In genomic region chr2:121554998-121555397, GRCh38 we compare ENCODE assay signal across 25 cellular contexts. TPM values are rescaled to one million over a fixed set of nuclear protein-coding genes. Genes with fewer than 3 reads are reported as not detected.
DNase-seq lines count a peak whose midpoint lies in the region; ATAC-seq and TF ChIP-seq lines count a peak whose summit lies in the region.
"Had no signal": no experiment of that assay in that cellular context is flagged by ENCODE, and none has a peak within 500 bp of the region (broad histone marks: within the 10 kb centered on the region; RNA-seq: fewer than 3 reads in every experiment).

No MANE protein-coding gene starts in this region.

- POLR2A ChIA-PET in naive thymus-derived CD4-positive, alpha-beta T cell (lab: Charles Lee) = no interaction called here
- POLR2A ChIA-PET in CD4-positive, alpha-beta T cell (lab: Charles Lee) = no interaction called here

- no peak for DNase-seq in activated naive CD8-positive, alpha-beta T cell treated with anti-CD3 and anti-CD28 coated beads for 36 hours
- DNase-seq in NCI-H2227 treated with DMSO at 0.1 percent for 48 hours (lab: John Stamatoyannopoulos, UW) (peak; percentile 19), right cardiac atrium (no peak), thyroid gland (peak; percentile 70 to 72), left lung (no peak)
- no peak for DNase-seq in naive thymus-derived CD4-positive, alpha-beta T cell
- no peak for DNase-seq in CD4-positive, alpha-beta T cell
- DNase-seq: 8988T; activated CD4-positive, CD25-positive, alpha-beta regulatory T cell; activated CD8-positive, alpha-beta T cell treated with anti-CD3 and anti-CD28 coated beads, Interleukin-2, amount 10 ng/mL, durations not matched to agents 7 days and 5 days; activated T-cell treated with anti-CD3 and anti-CD28 coated beads, Interleukin-2, amount 50 U/mL, for 72 hours; dermis blood vessel endothelial cell; DMS79; foreskin fibroblast; NCI-H2029; NCI-H526 treated with DMSO at 0.1 percent for 48 hours; OCI-M1; stimulated activated CD4-positive, alpha-beta T cell treated with anti-CD3 and anti-CD28 coated beads, Interleukin-4, amount 100 ng/mL, for 4 hours had no signal

- no peaks in the 10 kb centered on the region for H3K36me3 ChIP-seq in thyroid gland
- H3K36me3 ChIP-seq in naive thymus-derived CD4-positive, alpha-beta T cell (ENCODE audit: control insufficient read depth in 2 of 3, insufficient read depth in 3 of 3, low read length in 3 of 3) = no peaks in the 10 kb centered on the region
- no peaks in the 10 kb centered on the region for H3K36me3 ChIP-seq in left lung

- H3K4me3 ChIP-seq in right cardiac atrium (ENCODE audit: low read length) (no peak overlapping the region), thyroid gland (replicated peaks in 1 of 3) (no peak overlapping the region), left lung (no peak overlapping the region)
- H3K4me3 ChIP-seq in naive thymus-derived CD4-positive, alpha-beta T cell (ENCODE audit: low read length) = no peak overlapping the region
- H3K4me3 ChIP-seq: smooth muscle cell had no signal

- no peaks in the 10 kb centered on the region for H3K27me3 ChIP-seq in right cardiac atrium (ENCODE audit: control insufficient read depth, insufficient read depth)
- H3K27me3 ChIP-seq in thyroid gland = no peaks in the 10 kb centered on the region
- no peaks in the 10 kb centered on the region for H3K27me3 ChIP-seq in naive thymus-derived CD4-positive, alpha-beta T cell (ENCODE audit: control insufficient read depth in 2 of 2, insufficient read depth in 2 of 2, low read length in 2 of 2)
- no peaks in the 10 kb centered on the region for H3K27me3 ChIP-seq in CD4-positive, alpha-beta T cell (ENCODE audit: control insufficient read depth, insufficient read depth, low read length)
- H3K27me3 ChIP-seq in left lung = no peaks in the 10 kb centered on the region

- TF ChIP-seq POLR2A in thyroid gland (IDR thresholded peaks at IDR 0.05) = no peak

- CTCF ChIA-PET in naive thymus-derived CD4-positive, alpha-beta T cell (lab: Charles Lee) = no interaction called here
- CTCF ChIA-PET in CD4-positive, alpha-beta T cell (lab: Charles Lee) = no interaction called here

- H3K4me3 Mint-ChIP-seq in activated naive CD8-positive, alpha-beta T cell = no peak overlapping the region
- H3K4me3 Mint-ChIP-seq in activated naive CD8-positive, alpha-beta T cell treated with anti-CD3 and anti-CD28 coated beads for 36 hours = no peak overlapping the region
- peak overlapping the region in 1 of 10 donors; percentile 3 for H3K4me3 Mint-ChIP-seq in naive thymus-derived CD4-positive, alpha-beta T cell
- H3K4me3 Mint-ChIP-seq in CD4-positive, alpha-beta T cell = no peak overlapping the region
- H3K4me3 Mint-ChIP-seq: activated CD8-positive, alpha-beta T cell treated with anti-CD3 and anti-CD28 coated beads, Interleukin-2, amount 10 ng/mL, durations not matched to agents 7 days and 5 days; activated T-cell treated with anti-CD3 and anti-CD28 coated beads, Interleukin-2, amount 50 U/mL, for 72 hours; CD14-positive monocyte had no signal

- TF ChIP-seq CTCF in thyroid gland (IDR thresholded peaks at IDR 0.05) = no peak
- TF ChIP-seq CTCF in CD4-positive, alpha-beta T cell (IDR thresholded peaks at IDR 0.05) = no peak
- no peak for TF ChIP-seq CTCF in left lung (IDR thresholded peaks at IDR 0.05)

- ATAC-seq in right cardiac atrium (peak; percentile 41 to 59), left lung (no peak)
- no peak for ATAC-seq in naive thymus-derived CD4-positive, alpha-beta T cell
- no peak for ATAC-seq in CD4-positive, alpha-beta T cell (ENCODE audit: poor library complexity)
- ATAC-seq: activated CD8-positive, alpha-beta T cell treated with anti-CD3 and anti-CD28 coated beads, Interleukin-2, amount 10 ng/mL, durations not matched to agents 7 days and 5 days; activated T-cell treated with anti-CD3 and anti-CD28 coated beads, Interleukin-2, amount 50 U/mL, for 72 hours had no signal

- peak overlapping the region; percentile 74 for H3K27ac Mint-ChIP-seq in activated naive CD8-positive, alpha-beta T cell
- H3K27ac Mint-ChIP-seq in activated naive CD8-positive, alpha-beta T cell treated with anti-CD3 and anti-CD28 coated beads for 36 hours = no peak overlapping the region
- peak overlapping the region in 4 of 9 donors; percentile 8 to 46 (median 28) for H3K27ac Mint-ChIP-seq in naive thymus-derived CD4-positive, alpha-beta T cell
- no peak overlapping the region for H3K27ac Mint-ChIP-seq in CD4-positive, alpha-beta T cell
- H3K27ac Mint-ChIP-seq: activated CD8-positive, alpha-beta T cell treated with anti-CD3 and anti-CD28 coated beads, Interleukin-2, amount 10 ng/mL, durations not matched to agents 7 days and 5 days; activated T-cell treated with anti-CD3 and anti-CD28 coated beads, Interleukin-2, amount 50 U/mL, for 72 hours had no signal

- H3K9me3 ChIP-seq in right cardiac atrium (ENCODE audit: control insufficient read depth, low read length) (no peaks in the 10 kb centered on the region), thyroid gland (no peaks in the 10 kb centered on the region), left lung (no peaks in the 10 kb centered on the region)
- H3K9me3 ChIP-seq in naive thymus-derived CD4-positive, alpha-beta T cell (ENCODE audit: control insufficient read depth in 2 of 3, low read length in 3 of 3) = no peaks in the 10 kb centered on the region
- H3K9me3 ChIP-seq in CD4-positive, alpha-beta T cell (ENCODE audit: control insufficient read depth, low read length) = no peaks in the 10 kb centered on the region

- H3K4me1 ChIP-seq in right cardiac atrium (ENCODE audit: control insufficient read depth, insufficient read depth, low read length) (peaks cover 2% of the 10 kb centered on the region), thyroid gland (peaks cover 0 to 14% of the 10 kb centered on the region in 2 donors), left lung (no peaks in the 10 kb centered on the region)
- no peaks in the 10 kb centered on the region for H3K4me1 ChIP-seq in naive thymus-derived CD4-positive, alpha-beta T cell (ENCODE audit: control insufficient read depth in 2 of 2, insufficient read depth in 2 of 2, low read length in 2 of 2)

- H3K27ac ChIP-seq in right cardiac atrium (ENCODE audit: low read length) (no peak overlapping the region), thyroid gland (no peak overlapping the region), left lung (no peak overlapping the region)
- no peak overlapping the region for H3K27ac ChIP-seq in naive thymus-derived CD4-positive, alpha-beta T cell (ENCODE audit: low read depth, low read length)
- no peak overlapping the region for H3K27ac ChIP-seq in CD4-positive, alpha-beta T cell (ENCODE audit: low read depth, low read length)
- H3K27ac ChIP-seq: parathyroid adenoma had no signal

- no peaks in the 10 kb centered on the region for H3K27me3 Mint-ChIP-seq in activated naive CD8-positive, alpha-beta T cell
- no peaks in the 10 kb centered on the region for H3K27me3 Mint-ChIP-seq in activated naive CD8-positive, alpha-beta T cell treated with anti-CD3 and anti-CD28 coated beads for 36 hours
- no peaks in the 10 kb centered on the region for H3K27me3 Mint-ChIP-seq in naive thymus-derived CD4-positive, alpha-beta T cell
- no peaks in the 10 kb centered on the region for H3K27me3 Mint-ChIP-seq in CD4-positive, alpha-beta T cell

- WGBS in right cardiac atrium = 77% methylated on average over 7 of the region's 7 CpGs
- 46 to 63% methylated on average over 7 of the region's 7 CpGs for WGBS in thyroid gland, 2 donors

- H3K4me1 Mint-ChIP-seq in activated naive CD8-positive, alpha-beta T cell (ENCODE audit: low read depth) = peaks cover 53% of the 10 kb centered on the region
- peaks cover 39% of the 10 kb centered on the region for H3K4me1 Mint-ChIP-seq in activated naive CD8-positive, alpha-beta T cell treated with anti-CD3 and anti-CD28 coated beads for 36 hours
- H3K4me1 Mint-ChIP-seq in naive thymus-derived CD4-positive, alpha-beta T cell = peaks cover 27 to 66% (median 57%) of the 10 kb centered on the region in 7 donors
- H3K4me1 Mint-ChIP-seq in CD4-positive, alpha-beta T cell (ENCODE audit: low read depth) = peaks cover 58% of the 10 kb centered on the region

- intact Hi-C loops in right cardiac atrium (cut with DNase I) (no loop called here), thyroid gland (cut with DNase I) (no loop called here), left lung (cut with DNase I) (no loop called here)
- intact Hi-C loops in naive thymus-derived CD4-positive, alpha-beta T cell (cut with micrococcal nuclease) = no loop called here
- intact Hi-C loops in CD4-positive, alpha-beta T cell (cut with DNase I, micrococcal nuclease) = no loop called here

- peaks cover 3% of the 10 kb centered on the region for H3K9me3 Mint-ChIP-seq in activated naive CD8-positive, alpha-beta T cell (ENCODE audit: low read depth)
- H3K9me3 Mint-ChIP-seq in activated naive CD8-positive, alpha-beta T cell treated with anti-CD3 and anti-CD28 coated beads for 36 hours = peaks cover 19% of the 10 kb centered on the region
- H3K9me3 Mint-ChIP-seq in naive thymus-derived CD4-positive, alpha-beta T cell = peaks cover 0 to 19% (median 2%) of the 10 kb centered on the region in 11 donors
- H3K9me3 Mint-ChIP-seq in CD4-positive, alpha-beta T cell = no peaks in the 10 kb centered on the region

- H3K36me3 Mint-ChIP-seq in activated naive CD8-positive, alpha-beta T cell = peaks cover 9% of the 10 kb centered on the region
- peaks cover 21% of the 10 kb centered on the region for H3K36me3 Mint-ChIP-seq in activated naive CD8-positive, alpha-beta T cell treated with anti-CD3 and anti-CD28 coated beads for 36 hours
- peaks cover 8 to 26% (median 25%) of the 10 kb centered on the region in 5 donors for H3K36me3 Mint-ChIP-seq in naive thymus-derived CD4-positive, alpha-beta T cell
- peaks cover 23% of the 10 kb centered on the region for H3K36me3 Mint-ChIP-seq in CD4-positive, alpha-beta T cell (ENCODE audit: low read depth)

RNA-seq across cellular contexts. Expression of gene RNU4ATAC, which starts 24.3 kb away (rescaled TPM):
- total RNA-seq in activated naive CD8-positive, alpha-beta T cell treated with anti-CD3 and anti-CD28 coated beads for 36 hours = not detected
- total RNA-seq in right cardiac atrium (10 to 100 TPM in 1 of 4 donors, not detected in 3; 12.7 TPM), thyroid gland (not detected), left lung (not detected)
- polyA plus RNA-seq in right cardiac atrium = not detected
- not detected for total RNA-seq in naive thymus-derived CD4-positive, alpha-beta T cell
- not detected for polyA plus RNA-seq in naive thymus-derived CD4-positive, alpha-beta T cell
- total RNA-seq in CD4-positive, alpha-beta T cell = not detected
- total RNA-seq: activated CD8-positive, alpha-beta T cell treated with anti-CD3 and anti-CD28 coated beads, Interleukin-2, amount 10 ng/mL, durations not matched to agents 7 days and 5 days; activated T-cell treated with anti-CD3 and anti-CD28 coated beads, Interleukin-2, amount 50 U/mL, for 72 hours; dermis blood vessel endothelial cell; H4; kidney epithelial cell; smooth muscle cell; T-helper 2 cell treated with Interferon-gamma antibody and Interleukin-4, amounts not matched to agents 100 ng/mL and 5 ng/mL, for 36 hours had no signal
- polyA plus RNA-seq: CD14-positive monocyte had no signal

Comparison
In these comparisons a context has a peak if more than half of its experiments do, and no peak if none do; other contexts are left out.
1. DNase-seq: peak in NCI-H2227 treated with DMSO at 0.1 percent for 48 hours (single experiment) and thyroid gland (2 of 2); none in activated naive CD8-positive, alpha-beta T cell treated with anti-CD3 and anti-CD28 coated beads for 36 hours (single experiment), right cardiac atrium (0 of 3), naive thymus-derived CD4-positive, alpha-beta T cell (0 of 9), CD4-positive, alpha-beta T cell (0 of 10) and left lung (0 of 2).
2. ATAC-seq: peak in right cardiac atrium (2 of 2); none in naive thymus-derived CD4-positive, alpha-beta T cell (single experiment), CD4-positive, alpha-beta T cell (single experiment) and left lung (single experiment).